Comparison of ENCODE assay signal across 8 cellular contexts in the genomic region with DNA sequence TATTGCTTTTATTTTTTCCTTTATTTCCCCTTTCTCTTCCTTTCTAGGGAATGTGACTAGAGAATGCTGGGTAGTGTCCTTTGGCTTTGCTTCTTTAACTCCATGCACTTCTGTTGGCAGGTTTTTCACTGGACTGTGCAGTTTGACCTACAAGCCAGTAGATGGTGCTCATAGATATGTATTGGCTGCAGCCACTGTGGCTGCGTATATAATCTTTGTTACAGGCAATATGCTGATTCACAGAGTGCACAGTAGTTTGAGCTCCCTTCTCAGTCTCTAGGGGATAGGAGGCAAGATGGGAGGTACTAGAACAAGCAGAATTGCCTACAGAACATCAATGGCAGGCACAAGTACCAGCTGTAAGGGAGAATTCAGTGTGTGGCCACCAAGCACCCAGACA.
DNase-seq lines count a peak whose midpoint lies in the region; ATAC-seq and TF ChIP-seq lines count a peak whose summit lies in the region.

No MANE protein-coding gene starts in this region.

- peak; percentile 69 for ATAC-seq in GM21390 (IDR thresholded peaks at IDR 0.05; ENCODE audit: unreplicated experiment)

- no peak for TF ChIP-seq EP300 in stomach (IDR thresholded peaks at IDR 0.05)

- H3K4me3 ChIP-seq in BE2C (ENCODE audit: low read depth, low read length) (no peak overlapping the region), retinal pigment epithelial cell (ENCODE audit: low read length) (no peak overlapping the region), left ventricle myocardium inferior (no peak overlapping the region), stomach (no peak overlapping the region)

- no peak for TF ChIP-seq POLR2A in stomach (IDR thresholded peaks at IDR 0.05)

- H3K36me3 ChIP-seq in BE2C: no peaks in the 10 kb centered on the region
- no peaks in the 10 kb centered on the region for H3K36me3 ChIP-seq in left ventricle myocardium inferior
- H3K36me3 ChIP-seq in stomach: no peaks in the 10 kb centered on the region

- no peak overlapping the region for H3K27ac ChIP-seq in left ventricle myocardium inferior (replicated peaks)
- no peak overlapping the region for H3K27ac ChIP-seq in stomach

- WGBS in stomach, 5 donors: 50 to 77% (median 65%) methylated on average over 1 of the region's 1 CpG

- H3K27me3 ChIP-seq in BE2C (no peaks in the 10 kb centered on the region), left ventricle myocardium inferior (ENCODE audit: low read depth) (no peaks in the 10 kb centered on the region), stomach (no peaks in the 10 kb centered on the region)

- TF ChIP-seq CTCF in BE2C (IDR thresholded peaks at IDR 0.05; ENCODE audit: low read depth, low read length) (peak; percentile 39), retinal pigment epithelial cell (conservative IDR thresholded peaks at IDR 0.05; ENCODE audit: low read depth, low read length) (peak; percentile 60), left ventricle myocardium inferior (IDR thresholded peaks at IDR 0.05; ENCODE audit: borderline replicate concordance) (no peak), stomach (IDR thresholded peaks at IDR 0.05) (no peak)

- DNase-seq in BE2C: no peak
- peak; percentile 31 for DNase-seq in NAMALWA (ENCODE audit: low spot score)
- peak; percentile 53 for DNase-seq in astrocyte of the hippocampus (ENCODE audit: low read depth, low spot score)
- no peak for DNase-seq in retinal pigment epithelial cell (ENCODE audit: low read depth)
- no peak for DNase-seq in GOT3 (lab: John Stamatoyannopoulos, UW)
- no peak for DNase-seq in left ventricle myocardium inferior
- no peak for DNase-seq in stomach

- H3K4me1 ChIP-seq in BE2C (no peaks in the 10 kb centered on the region), left ventricle myocardium inferior (no peaks in the 10 kb centered on the region), stomach (no peaks in the 10 kb centered on the region)

- peaks cover 2% of the 10 kb centered on the region; the same call in 1 of the 2 replicates for H3K9me3 ChIP-seq in BE2C
- H3K9me3 ChIP-seq in left ventricle myocardium inferior (replicated peaks): peaks cover 48% of the 10 kb centered on the region
- peaks cover 0 to 47% (median 25%) of the 10 kb centered on the region in 4 donors for H3K9me3 ChIP-seq in stomach

- intact Hi-C loops in left ventricle myocardium inferior (cut with micrococcal nuclease) (no loop called here), stomach (cut with DNase I; ENCODE audit: low total_unique reads) (no loop called here)

Comparison
In these comparisons a context has a peak if more than half of its experiments do, and no peak if none do; other contexts are left out.
1. DNase-seq: peak in NAMALWA (single experiment) and astrocyte of the hippocampus (single experiment); none in BE2C (single experiment), retinal pigment epithelial cell (single experiment), GOT3 (single experiment), left ventricle myocardium inferior (single experiment) and stomach (single experiment).
2. CTCF ChIP-seq: peak in BE2C (single experiment) and retinal pigment epithelial cell (single experiment); none in left ventricle myocardium inferior (single experiment) and stomach (0 of 7).